2 cellular contexts compared by ENCODE assay signal in genomic region chr11:80899381-80899780, GRCh38.
TF ChIP-seq lines count a peak whose summit lies in the region.

No MANE protein-coding gene starts in this region.

TF ChIP-seq in SK-N-SH treated with all-trans-retinoic acid at 6 μM for 48 hours, 23 proteins besides CTCF, POLR2A, EP300 and RAD21 (continued from another document):
- TF ChIP-seq, protein P1, sequence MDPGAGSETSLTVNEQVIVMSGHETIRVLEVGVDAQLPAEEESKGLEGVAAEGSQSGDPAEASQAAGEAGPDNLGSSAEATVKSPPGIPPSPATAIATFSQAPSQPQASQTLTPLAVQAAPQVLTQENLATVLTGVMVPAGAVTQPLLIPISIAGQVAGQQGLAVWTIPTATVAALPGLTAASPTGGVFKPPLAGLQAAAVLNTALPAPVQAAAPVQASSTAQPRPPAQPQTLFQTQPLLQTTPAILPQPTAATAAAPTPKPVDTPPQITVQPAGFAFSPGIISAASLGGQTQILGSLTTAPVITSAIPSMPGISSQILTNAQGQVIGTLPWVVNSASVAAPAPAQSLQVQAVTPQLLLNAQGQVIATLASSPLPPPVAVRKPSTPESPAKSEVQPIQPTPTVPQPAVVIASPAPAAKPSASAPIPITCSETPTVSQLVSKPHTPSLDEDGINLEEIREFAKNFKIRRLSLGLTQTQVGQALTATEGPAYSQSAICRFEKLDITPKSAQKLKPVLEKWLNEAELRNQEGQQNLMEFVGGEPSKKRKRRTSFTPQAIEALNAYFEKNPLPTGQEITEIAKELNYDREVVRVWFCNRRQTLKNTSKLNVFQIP (CRISPR knock-in tag; IDR thresholded peaks at IDR 0.05; ENCODE audit: borderline replicate concordance, low read depth): no peak
- TF ChIP-seq SNAI2 (CRISPR knock-in tag; IDR thresholded peaks at IDR 0.05) (no peak), ZNF8 (CRISPR knock-in tag; IDR thresholded peaks at IDR 0.05) (no peak), ZC3H10 (CRISPR knock-in tag; IDR thresholded peaks at IDR 0.05) (no peak), ISL1 (CRISPR knock-in tag; IDR thresholded peaks at IDR 0.05) (peak; percentile 93)
- TF ChIP-seq, protein P2, sequence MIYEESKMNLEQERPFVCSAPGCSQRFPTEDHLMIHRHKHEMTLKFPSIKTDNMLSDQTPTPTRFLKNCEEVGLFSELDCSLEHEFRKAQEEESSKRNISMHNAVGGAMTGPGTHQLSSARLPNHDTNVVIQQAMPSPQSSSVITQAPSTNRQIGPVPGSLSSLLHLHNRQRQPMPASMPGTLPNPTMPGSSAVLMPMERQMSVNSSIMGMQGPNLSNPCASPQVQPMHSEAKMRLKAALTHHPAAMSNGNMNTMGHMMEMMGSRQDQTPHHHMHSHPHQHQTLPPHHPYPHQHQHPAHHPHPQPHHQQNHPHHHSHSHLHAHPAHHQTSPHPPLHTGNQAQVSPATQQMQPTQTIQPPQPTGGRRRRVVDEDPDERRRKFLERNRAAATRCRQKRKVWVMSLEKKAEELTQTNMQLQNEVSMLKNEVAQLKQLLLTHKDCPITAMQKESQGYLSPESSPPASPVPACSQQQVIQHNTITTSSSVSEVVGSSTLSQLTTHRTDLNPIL (CRISPR knock-in tag; IDR thresholded peaks at IDR 0.05; ENCODE audit: low read depth): peak; percentile 57; the same call in 1 of the 2 replicates

TF ChIP-seq in SK-N-SH, 30 proteins besides CTCF, POLR2A, EP300 and RAD21 (continued from another document):
- TF ChIP-seq REST (IDR thresholded peaks at IDR 0.05; ENCODE audit: low read depth, low read length) (no peak), POLR2AphosphoS5 (IDR thresholded peaks at IDR 0.05; ENCODE audit: low read depth, low read length) (no peak), ZBTB33 (IDR thresholded peaks at IDR 0.05; ENCODE audit: borderline replicate concordance, low read depth) (no peak), RFX5 (IDR thresholded peaks at IDR 0.05; ENCODE audit: low read length) (no peak), MEF2A (IDR thresholded peaks at IDR 0.05; ENCODE audit: borderline replicate concordance, low read depth) (no peak), FOXM1 (IDR thresholded peaks at IDR 0.05; ENCODE audit: low read depth) (no peak)
TF ChIP-seq in SK-N-SH: peak in this region for 0.
